In genomic region chr2:51441786-51442185, GRCh38 we compare ENCODE assay signal across 26 cellular contexts.
"Had no signal": no experiment of that assay in that cellular context is flagged by ENCODE, and none has a peak within 500 bp of the region (broad histone marks: within the 10 kb centered on the region; RNA-seq: fewer than 3 reads in every experiment).

No MANE protein-coding gene starts in this region.

- H3K36me3 ChIP-seq: gastrocnemius medialis, heart left ventricle, ovary, spleen, tibial artery had no signal

- H3K4me2 ChIP-seq: hepatocyte had no signal

- H3K4me1 ChIP-seq: gastrocnemius medialis, heart left ventricle, psoas muscle, spleen, testis, tibial artery had no signal

- H3K9me3 Mint-ChIP-seq: memory B cell, nephron, type B pancreatic cell had no signal

- H3K4me3 Mint-ChIP-seq: effector memory CD8-positive, alpha-beta T cell; memory B cell; naive thymus-derived CD4-positive, alpha-beta T cell; nephron; stimulated activated memory B cell treated with anti-CD40 and anti-IgM and Interleukin-4, amounts not matched to agents 10 μg/mL and 1 μg/mL and 100 μg/mL, for 72 hours; type B pancreatic cell had no signal

- H3K27me3 ChIP-seq: gastrocnemius medialis, heart left ventricle, hepatocyte, ovary, spleen, testis, tibial artery had no signal

- ATAC-seq: effector memory CD8-positive, alpha-beta T cell; gastrocnemius medialis; heart left ventricle; left lobe of liver; mucosa of descending colon; naive thymus-derived CD4-positive, alpha-beta T cell; psoas muscle; right cardiac atrium; stimulated activated memory B cell treated with anti-CD40 and anti-IgM and Interleukin-4, amounts not matched to agents 10 μg/mL and 1 μg/mL and 100 μg/mL, for 72 hours; stimulated activated naive CD8-positive, alpha-beta T cell treated with anti-CD3 and anti-CD28 coated beads, Interleukin-15, Interleukin-2, amounts not matched to agents 100 U/mL and 50 U/mL, for 24 hours had no signal

- H3K27me3 Mint-ChIP-seq: effector memory CD8-positive, alpha-beta T cell; memory B cell; naive thymus-derived CD4-positive, alpha-beta T cell; stimulated activated memory B cell treated with anti-CD40 and anti-IgM and Interleukin-4, amounts not matched to agents 10 μg/mL and 1 μg/mL and 100 μg/mL, for 72 hours; type B pancreatic cell had no signal

- H3K9me3 ChIP-seq: gastrocnemius medialis, heart left ventricle, mucosa of descending colon, ovary, psoas muscle, testis, tibial artery had no signal

- H3K4me3 ChIP-seq: coronary artery, gastrocnemius medialis, heart left ventricle, hepatocyte, lung, mucosa of descending colon, ovary, psoas muscle, skin epidermis, spleen, testis, tibial artery had no signal

- H2AFZ ChIP-seq: hepatocyte had no signal

- H3K4me1 Mint-ChIP-seq: memory B cell; naive thymus-derived CD4-positive, alpha-beta T cell; nephron; stimulated activated memory B cell treated with anti-CD40 and anti-IgM and Interleukin-4, amounts not matched to agents 10 μg/mL and 1 μg/mL and 100 μg/mL, for 72 hours had no signal

- H3K27ac Mint-ChIP-seq: effector memory CD8-positive, alpha-beta T cell; memory B cell; naive thymus-derived CD4-positive, alpha-beta T cell; nephron; stimulated activated memory B cell treated with anti-CD40 and anti-IgM and Interleukin-4, amounts not matched to agents 10 μg/mL and 1 μg/mL and 100 μg/mL, for 72 hours; type B pancreatic cell had no signal

- H3K27ac ChIP-seq: coronary artery, gastrocnemius medialis, heart left ventricle, hepatocyte, ovary, psoas muscle, skin epidermis, spleen, testis, tibial artery had no signal

- H3K36me3 Mint-ChIP-seq: memory B cell; naive thymus-derived CD4-positive, alpha-beta T cell; stimulated activated memory B cell treated with anti-CD40 and anti-IgM and Interleukin-4, amounts not matched to agents 10 μg/mL and 1 μg/mL and 100 μg/mL, for 72 hours; type B pancreatic cell had no signal

- DNase-seq: effector memory CD8-positive, alpha-beta T cell; gastrocnemius medialis; heart left ventricle; kidney; mucosa of descending colon; naive thymus-derived CD4-positive, alpha-beta T cell; nucleus accumbens; ovary; posterior cingulate gyrus; psoas muscle; right cardiac atrium; spleen; stimulated activated CD4-positive, alpha-beta T cell treated with anti-CD3 and anti-CD28 coated beads, Interleukin-4, amount 100 ng/mL, for 4 hours; stimulated activated naive CD8-positive, alpha-beta T cell treated with anti-CD3 and anti-CD28 coated beads, Interleukin-15, Interleukin-2, amounts not matched to agents 100 U/mL and 50 U/mL, for 24 hours; substantia nigra; testis; tibial artery had no signal
